In the genomic region with DNA sequence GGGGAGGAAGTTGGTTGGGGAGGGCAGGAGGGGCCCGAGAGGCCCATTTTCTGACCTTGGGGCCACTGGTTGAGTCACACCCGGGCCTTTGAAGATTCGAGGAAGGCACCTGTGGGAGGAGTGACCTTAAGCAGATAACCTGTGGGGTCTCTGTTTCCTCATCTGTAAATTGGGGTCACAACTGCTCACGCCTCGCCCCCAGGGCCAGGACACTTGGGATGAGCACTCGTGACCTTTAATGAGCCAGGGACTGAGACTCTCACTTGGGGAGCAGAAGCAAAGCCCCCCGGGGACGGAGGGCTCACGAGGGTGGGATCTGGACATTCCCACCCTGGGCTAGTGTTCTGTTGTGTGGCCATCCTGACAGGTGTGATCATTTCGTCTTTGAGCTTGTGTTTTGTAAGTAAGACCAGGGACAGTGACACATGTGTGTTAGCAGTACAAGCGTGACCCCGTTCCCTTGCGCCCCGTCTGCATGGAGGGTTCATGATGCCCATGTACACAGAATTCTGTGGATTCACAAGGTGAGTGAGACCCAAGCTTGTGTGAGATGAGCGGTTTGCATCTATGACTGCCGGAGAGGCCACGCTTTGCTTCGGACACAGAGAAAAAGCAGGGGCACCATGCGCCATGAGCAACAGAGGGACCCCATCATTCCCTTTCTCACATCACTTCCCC, we compare ENCODE assay signal across 24 cellular contexts.
"Had no signal": no experiment of that assay in that cellular context is flagged by ENCODE, and none has a peak within 500 bp of the region (broad histone marks: within the 10 kb centered on the region; RNA-seq: fewer than 3 reads in every experiment).

No MANE protein-coding gene starts in this region.

- FAIRE-seq: endometrium, frontal cortex, pancreas had no signal

- H3K36me3 Mint-ChIP-seq: mesothelial cell of epicardium; natural killer cell treated with Interleukin-12 subunit alpha and Interleukin-12 subunit beta and Interleukin-15 and Interleukin-18, amount 100 ng/mL, for 72 hours had no signal

- H3K27ac Mint-ChIP-seq: mesothelial cell of epicardium; natural killer cell treated with Interleukin-12 subunit alpha and Interleukin-12 subunit beta and Interleukin-15 and Interleukin-18, amount 100 ng/mL, for 72 hours had no signal

- H3K9me3 ChIP-seq: heart left ventricle, pancreas, psoas muscle, testis, tibial nerve had no signal

- ATAC-seq: esophagus mucosa, heart left ventricle, left lobe of liver, pancreas, psoas muscle, sciatic nerve had no signal

- H3K4me3 ChIP-seq: dorsolateral prefrontal cortex, heart left ventricle, pancreas, psoas muscle, skin epidermis, testis, tibial nerve had no signal

- H3K4me1 ChIP-seq: pancreas, psoas muscle, testis had no signal

- H3K4me1 Mint-ChIP-seq: central memory CD8-positive, alpha-beta T cell had no signal

- DNase-seq: cortex of kidney; effector CD8-positive, alpha-beta T cell; heart left ventricle; hippocampal formation; kidney glomerular epithelial cell; mammary epithelial cell; occipital lobe; pancreas; stimulated activated CD4-positive, alpha-beta T cell treated with anti-CD3 and anti-CD28 coated beads, Interleukin-12 subunit alpha, Interleukin-12 subunit beta, amount 100 ng/mL, for 4 hours; stimulated activated CD4-positive, alpha-beta T cell treated with anti-CD3 and anti-CD28 coated beads, Interleukin-2, amount 100 ng/mL, for 48 hours; stimulated activated naive CD4-positive, alpha-beta T cell treated with Interleukin-2 at 50 U/mL for 16 hours; testis had no signal

- H3K4me3 Mint-ChIP-seq: central memory CD8-positive, alpha-beta T cell; mesothelial cell of epicardium; natural killer cell treated with Interleukin-12 subunit alpha and Interleukin-12 subunit beta and Interleukin-15 and Interleukin-18, amount 100 ng/mL, for 72 hours had no signal

- H3K27ac ChIP-seq: dorsolateral prefrontal cortex, heart left ventricle, pancreas, psoas muscle, skin epidermis, testis, tibial nerve had no signal

- H3K27me3 ChIP-seq: heart left ventricle, pancreas, testis, tibial nerve had no signal

- H3K36me3 ChIP-seq: heart left ventricle, pancreas, tibial nerve had no signal

- H3K9me3 Mint-ChIP-seq: central memory CD8-positive, alpha-beta T cell; natural killer cell treated with Interleukin-12 subunit alpha and Interleukin-12 subunit beta and Interleukin-15 and Interleukin-18, amount 100 ng/mL, for 72 hours had no signal
